ENCODE assay signal across 28 cellular contexts in genomic region chr10:13475124-13475523, GRCh38.
"Had no signal": no experiment of that assay in that cellular context is flagged by ENCODE, and none has a peak within 500 bp of the region (broad histone marks: within the 10 kb centered on the region; RNA-seq: fewer than 3 reads in every experiment).

No MANE protein-coding gene starts in this region.

- H3K36me3 ChIP-seq: cardiac muscle cell, SJSA1 had no signal

- DNase-seq: activated CD4-positive, alpha-beta T cell treated with anti-CD3 and anti-CD28 coated beads for 48 hours; activated CD4-positive, alpha-beta T cell treated with anti-CD3 and anti-CD28 coated beads, Interleukin-2, amount 50 U/mL, for 48 hours; activated CD4-positive, CD25-positive, alpha-beta regulatory T cell treated with anti-CD3 and anti-CD28 coated beads, Interleukin-2, amount 50 U/mL, for 72 hours; activated effector memory CD4-positive, alpha-beta T cell treated with anti-CD3 and anti-CD28 coated beads, Interleukin-2, amount 50 U/mL, for 16 hours; activated naive CD4-positive, alpha-beta T cell treated with Interleukin-2 at 50 U/mL for 16 hours; activated naive CD8-positive, alpha-beta T cell treated with anti-CD3 and anti-CD28 coated beads, Interleukin-2, amount 50 U/mL, for 24 hours; activated T-cell treated with anti-CD3 and anti-CD28 coated beads, Interleukin-2, amount 50 U/mL, for 4 hours; amniotic stem cell; body of pancreas; cerebellar nuclear complex; Kasumi-1; KBM-7; NCI-H1048; NCI-H146; NCI-H187 treated with DMSO at 0.1 percent for 48 hours; NCI-H2081 treated with DMSO at 0.1 percent for 48 hours; NCI-H446; NCI-H524; NCI-H774; RPMI8226; SHP77; SW 1271 had no signal

- H3K27me3 ChIP-seq: ascending aorta, body of pancreas, cardiac muscle cell, SJSA1 had no signal

- H3K27ac ChIP-seq: ascending aorta, body of pancreas, cardiac muscle cell, SJSA1 had no signal

- H3K4me1 ChIP-seq: ascending aorta, body of pancreas, SJSA1 had no signal

- H3K4me3 ChIP-seq: ascending aorta, body of pancreas, cardiac muscle cell, SJSA1 had no signal

- H3K9me3 ChIP-seq: ascending aorta, body of pancreas, SJSA1 had no signal

- ATAC-seq: activated naive CD4-positive, alpha-beta T cell treated with anti-CD3 and anti-CD28 coated beads, Interleukin-2, amount 50 U/mL, for 72 hours; activated naive CD8-positive, alpha-beta T cell treated with anti-CD3 and anti-CD28 coated beads, Interleukin-2, amount 50 U/mL, for 24 hours; activated T-cell treated with anti-CD3 and anti-CD28 coated beads, Interleukin-2, amount 50 U/mL, for 4 hours; body of pancreas; Panc1; SK-N-SH treated with all-trans-retinoic acid at 6 μM for 48 hours had no signal
